ENCODE assay signal across 13 cellular contexts in genomic region chr7:6227294-6227846, GRCh38. TPM values are rescaled to one million over a fixed set of nuclear protein-coding genes. Genes with fewer than 3 reads are reported as not detected.
A peak's percentile ranks its signal among the peaks of the same experiment; 100 is the strongest.
DNase-seq lines count a peak whose midpoint lies in the region; ATAC-seq, FAIRE-seq and TF ChIP-seq lines count a peak whose summit lies in the region.
"Had no signal": no experiment of that assay in that cellular context is flagged by ENCODE, and none has a peak within 500 bp of the region (broad histone marks: within the 10 kb centered on the region; RNA-seq: fewer than 3 reads in every experiment).

No MANE protein-coding gene starts in this region.

- peak; percentile 83 for FAIRE-seq in urothelium cell line (lab: Jason Lieb, UNC)
- FAIRE-seq: A549 had no signal

- TF ChIP-seq CTCF in esophagus muscularis mucosa (IDR thresholded peaks at IDR 0.05): no peak

- no peak for ATAC-seq in HG03432 (IDR thresholded peaks at IDR 0.05; ENCODE audit: unreplicated experiment)

- H3K27me3 Mint-ChIP-seq in CD8-positive, alpha-beta memory T cell: peaks cover 0 to 1% of the 10 kb centered on the region in 2 donors
- H3K27me3 Mint-ChIP-seq: activated naive CD8-positive, alpha-beta T cell had no signal

- DNase-seq in NCI-H2227 treated with DMSO at 0.1 percent for 48 hours (lab: John Stamatoyannopoulos, UW) (peak; percentile 3), NCI-H2227 (lab: John Stamatoyannopoulos, UW; ENCODE audit: unreplicated experiment) (no peak), esophagus muscularis mucosa (ENCODE audit: extremely low spot score) (no peak), urothelium cell line (ENCODE audit: low spot score) (no peak), kidney glomerular epithelial cell (lab: John Stamatoyannopoulos, UW) (no peak)
- DNase-seq in CD8-positive, alpha-beta memory T cell: no peak
- DNase-seq: activated CD4-positive, alpha-beta memory T cell treated with anti-CD3 and anti-CD28 coated beads for 36 hours; NCI-H187 treated with DMSO at 0.1 percent for 48 hours had no signal

- H3K27me3 ChIP-seq in esophagus muscularis mucosa (no peaks in the 10 kb centered on the region), muscle layer of duodenum (ENCODE audit: low read depth, low read length) (no peaks in the 10 kb centered on the region)
- no peaks in the 10 kb centered on the region for H3K27me3 ChIP-seq in CD8-positive, alpha-beta memory T cell (ENCODE audit: insufficient read depth, low read length, poor library complexity, severe bottlenecking)

- H3K4me3 Mint-ChIP-seq in CD8-positive, alpha-beta memory T cell: no peak overlapping the region
- H3K4me3 Mint-ChIP-seq: activated CD4-positive, alpha-beta memory T cell treated with anti-CD3 and anti-CD28 coated beads for 36 hours; activated naive CD8-positive, alpha-beta T cell; memory B cell had no signal

- TF ChIP-seq POLR2A in esophagus muscularis mucosa (IDR thresholded peaks at IDR 0.05; ENCODE audit: low read depth): no peak

- H3K27ac ChIP-seq in esophagus muscularis mucosa (replicated peaks in 1 of 4) (peak overlapping the region; percentile 55 to 70 (median 62)), muscle layer of duodenum (ENCODE audit: low read length) (peak overlapping the region; percentile 62)
- H3K27ac ChIP-seq in CD8-positive, alpha-beta memory T cell (ENCODE audit: low read depth, low read length): no peak overlapping the region

- no peaks in the 10 kb centered on the region for H3K9me3 Mint-ChIP-seq in CD8-positive, alpha-beta memory T cell
- H3K9me3 Mint-ChIP-seq: activated CD4-positive, alpha-beta memory T cell treated with anti-CD3 and anti-CD28 coated beads for 36 hours; memory B cell had no signal

- no peak for TF ChIP-seq EP300 in esophagus muscularis mucosa (IDR thresholded peaks at IDR 0.05)

- peaks cover 35 to 62% (median 50%) of the 10 kb centered on the region in 3 donors for H3K4me1 Mint-ChIP-seq in CD8-positive, alpha-beta memory T cell

- WGBS in esophagus muscularis mucosa: 17% methylated on average over 5 of the region's 5 CpGs

- H3K4me1 ChIP-seq in esophagus muscularis mucosa (peaks cover 64 to 76% (median 74%) of the 10 kb centered on the region in 4 donors), muscle layer of duodenum (ENCODE audit: control insufficient read depth in 1 of 2, insufficient read depth in 2 of 2, low read length in 2 of 2) (peaks cover 8 to 37% of the 10 kb centered on the region in 2 donors)
- H3K4me1 ChIP-seq in CD8-positive, alpha-beta memory T cell (ENCODE audit: insufficient read depth, low read length): peaks cover 9% of the 10 kb centered on the region

- POLR2A ChIA-PET in CD8-positive, alpha-beta memory T cell (lab: Charles Lee): no interaction called here

- intact Hi-C loops in esophagus muscularis mucosa (cut with DNase I): no loop called here

- H3K9me3 ChIP-seq in esophagus muscularis mucosa (no peaks in the 10 kb centered on the region), muscle layer of duodenum (ENCODE audit: control insufficient read depth in 1 of 2, low read length in 2 of 2) (no peaks in the 10 kb centered on the region)
- no peaks in the 10 kb centered on the region for H3K9me3 ChIP-seq in CD8-positive, alpha-beta memory T cell (ENCODE audit: low read length)
- H3K9me3 ChIP-seq: A549 had no signal

- no peaks in the 10 kb centered on the region for H3K36me3 Mint-ChIP-seq in CD8-positive, alpha-beta memory T cell
- H3K36me3 Mint-ChIP-seq: activated CD4-positive, alpha-beta memory T cell treated with anti-CD3 and anti-CD28 coated beads for 36 hours; activated naive CD8-positive, alpha-beta T cell; memory B cell had no signal

- H3K4me3 ChIP-seq in esophagus muscularis mucosa: no peak overlapping the region
- H3K4me3 ChIP-seq in muscle layer of duodenum (ENCODE audit: low read depth in 1 of 2, low read length in 2 of 2): no peak overlapping the region
- no peak overlapping the region for H3K4me3 ChIP-seq in CD8-positive, alpha-beta memory T cell (ENCODE audit: low read length)
- H3K4me3 ChIP-seq: A549 had no signal

- CTCF ChIA-PET in CD8-positive, alpha-beta memory T cell (lab: Charles Lee): no interaction called here

- peak overlapping the region in 3 of 8 donors; percentile 27 to 69 (median 68) for H3K27ac Mint-ChIP-seq in CD8-positive, alpha-beta memory T cell
- H3K27ac Mint-ChIP-seq: activated CD4-positive, alpha-beta memory T cell treated with anti-CD3 and anti-CD28 coated beads for 36 hours; activated naive CD8-positive, alpha-beta T cell; memory B cell had no signal

- no peaks in the 10 kb centered on the region for H3K36me3 ChIP-seq in esophagus muscularis mucosa
- H3K36me3 ChIP-seq in muscle layer of duodenum (ENCODE audit: control insufficient read depth in 1 of 2, insufficient read depth in 2 of 2, low read length in 2 of 2): no peaks in the 10 kb centered on the region
- H3K36me3 ChIP-seq in CD8-positive, alpha-beta memory T cell (ENCODE audit: insufficient read depth, low read length): no peaks in the 10 kb centered on the region

RNA-seq across cellular contexts. Expression of gene CYTH3, which starts 45.1 kb away (rescaled TPM):
- total RNA-seq in esophagus muscularis mucosa: 10 to 100 TPM; 32.0 to 64.6 (median 50.2) TPM
- 1 to 10 TPM; 4.5 to 4.9 TPM for total RNA-seq in CD8-positive, alpha-beta memory T cell
- 15.7 TPM for polyA plus RNA-seq in CD8-positive, alpha-beta memory T cell

Comparison
In these comparisons a context has a peak if more than half of its experiments do, and no peak if none do; other contexts are left out.
1. RNA of gene CYTH3, which starts 45.1 kb away (total RNA-seq): 32.0 to 64.6 TPM in esophagus muscularis mucosa; 4.5 to 4.9 TPM in CD8-positive, alpha-beta memory T cell; every median in the first group is over 4 times any median in the second.